14 cellular contexts compared by ENCODE assay signal in genomic region chr2:48433682-48434081, GRCh38. TPM values are rescaled to one million over a fixed set of nuclear protein-coding genes. Genes with fewer than 3 reads are reported as not detected.
A peak's percentile ranks its signal among the peaks of the same experiment; 100 is the strongest.
DNase-seq lines count a peak whose midpoint lies in the region; ATAC-seq lines count a peak whose summit lies in the region.
"Had no signal": no experiment of that assay in that cellular context is flagged by ENCODE, and none has a peak within 500 bp of the region (broad histone marks: within the 10 kb centered on the region; RNA-seq: fewer than 3 reads in every experiment).

No MANE protein-coding gene starts in this region.

- intact Hi-C loops in sciatic nerve (cut with DNase I), result no loop called here

- H3K9ac ChIP-seq in SK-N-MC (ENCODE audit: insufficient read length), result peak overlapping the region; percentile 24

- no peaks in the 10 kb centered on the region for H3K9me3 ChIP-seq in SK-N-MC (ENCODE audit: low read depth, low read length)
- H3K9me3 ChIP-seq: SJCRH30 had no signal

- DNase-seq in SK-N-MC (ENCODE audit: low read depth, low spot score), result no peak
- DNase-seq in inferior parietal cortex (ENCODE audit: extremely low spot score), result peak; percentile 51
- DNase-seq in sciatic nerve (ENCODE audit: low spot score), result no peak
- no peak for DNase-seq in NCI-H2107 (lab: John Stamatoyannopoulos, UW)
- no peak for DNase-seq in NCI-H1694 treated with DMSO at 0.1 percent for 48 hours (lab: John Stamatoyannopoulos, UW)
- DNase-seq: activated CD4-positive, alpha-beta T cell treated with anti-CD3 and anti-CD28 coated beads for 1 hour; activated naive CD8-positive, alpha-beta T cell treated with anti-CD3 and anti-CD28 coated beads for 36 hours; DMS53; NCI-H146; SJCRH30 had no signal

- no peaks in the 10 kb centered on the region for H3K36me3 ChIP-seq in SK-N-MC (ENCODE audit: insufficient read depth, low read length)

- H3K4me3 ChIP-seq in SK-N-MC, result peak overlapping the region; percentile 4; the same call in 1 of the 2 replicates
- H3K4me3 ChIP-seq: SJCRH30 had no signal

- ATAC-seq in GM18868 (IDR thresholded peaks at IDR 0.05; ENCODE audit: unreplicated experiment) (peak; percentile 71), sciatic nerve (peak; percentile 91), GM21529 (IDR thresholded peaks at IDR 0.05; ENCODE audit: unreplicated experiment) (no peak), GM18873 (IDR thresholded peaks at IDR 0.05; ENCODE audit: low FRiP score, unreplicated experiment) (no peak)

- H3K27ac ChIP-seq in SK-N-MC, result peak overlapping the region; percentile 84
- H3K27ac ChIP-seq: HL-60, SJCRH30 had no signal

RNA-seq across cellular contexts. Expression of gene PPP1R21, which starts 6.9 kb away (rescaled TPM):
- total RNA-seq in sciatic nerve, result 33.2 TPM

Comparison
In these comparisons a context has a peak if more than half of its experiments do, and no peak if none do; other contexts are left out.
1. ATAC-seq: peak in GM18868 (single experiment) and sciatic nerve (single experiment); none in GM21529 (single experiment) and GM18873 (single experiment).